In the genomic region with DNA sequence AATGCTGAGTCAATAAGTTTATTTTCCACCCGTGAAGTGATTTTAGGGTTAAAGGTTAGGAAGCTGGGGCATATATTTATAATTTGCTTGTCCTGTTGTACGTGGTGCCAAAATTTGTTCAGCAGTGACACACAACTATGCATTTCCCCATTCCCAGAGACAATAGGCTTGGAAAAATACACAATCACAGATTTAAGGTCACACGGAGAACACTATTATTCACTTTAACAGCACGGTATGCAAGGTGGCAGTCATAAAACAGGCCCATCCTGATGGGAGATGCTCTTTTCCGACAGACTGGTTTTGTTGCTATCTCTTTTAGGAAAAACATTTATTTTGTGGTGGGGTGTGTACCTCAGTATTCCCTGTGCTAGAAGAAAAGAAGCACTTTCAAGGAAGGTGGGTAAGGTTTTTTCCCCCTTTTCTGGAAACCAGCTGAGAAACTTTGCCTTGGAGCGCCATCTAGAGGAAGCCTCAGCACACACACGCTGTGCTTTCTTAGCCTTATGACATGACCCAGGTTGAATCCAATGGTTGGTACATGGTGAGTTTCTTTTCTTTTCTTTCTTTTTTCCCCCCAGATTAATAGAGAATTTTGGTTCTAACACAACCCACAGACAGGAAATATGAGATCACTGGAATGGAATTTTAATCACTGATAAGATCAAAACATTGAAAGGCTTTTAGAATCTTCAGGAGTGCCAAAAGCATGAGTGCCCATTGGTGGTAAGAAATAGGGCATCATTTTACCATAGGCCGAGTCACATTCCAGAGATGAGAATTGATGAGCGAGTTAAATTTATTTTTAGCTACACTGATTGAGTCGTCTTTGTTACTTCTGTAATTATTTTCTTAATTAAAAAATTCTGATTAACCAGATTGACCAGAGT, we compare ENCODE assay signal across 8 cellular contexts.
DNase-seq lines count a peak whose midpoint lies in the region; ATAC-seq, FAIRE-seq and TF ChIP-seq lines count a peak whose summit lies in the region.

No MANE protein-coding gene starts in this region.

- H3K4me1 ChIP-seq in mammary epithelial cell (ENCODE audit: insufficient read depth, low read length) (no peaks in the 10 kb centered on the region), kidney (ENCODE audit: control insufficient read depth in 1 of 2, insufficient read depth in 1 of 2, low read depth in 1 of 2, low read length in 2 of 2) (peaks cover 3 to 4% of the 10 kb centered on the region in 2 donors)

- H3K4me3 ChIP-seq in NB4 (ENCODE audit: low read depth, low read length) (no peak overlapping the region), mammary epithelial cell (replicated peaks in 1 of 3; ENCODE audit: insufficient read depth in 1 of 3, low read depth in 2 of 3, low read length in 3 of 3) (no peak overlapping the region), kidney (ENCODE audit: low read length in 2 of 2) (peak overlapping the region in 1 of 2 donors; percentile 16)

- in situ Hi-C loops in mammary epithelial cell (cut with MboI; ENCODE audit: low sequenced_read_pairs in 2 of 2), result loop anchor here (10.0 to 25.0 kb wide), 2 partner anchors 237 to 390 kb away; no protein-coding TSS in a partner anchor

- dilution Hi-C loops in mammary epithelial cell (cut with HindIII; ENCODE audit: low sequenced_read_pairs), result no loop called here

- H3K9ac ChIP-seq in mammary epithelial cell (ENCODE audit: insufficient read depth, low read length) (no peak overlapping the region), kidney (ENCODE audit: low read length in 2 of 2) (peak overlapping the region in 1 of 2 donors; percentile 34)

- no TSS peak for BruUV-seq in mammary epithelial cell (replicated peaks; lab: Mats Ljungman, UMichigan)

- intact Hi-C loops in mammary epithelial cell (cut with micrococcal nuclease) (loop anchor here (1.0 to 5.0 kb wide), 7 partner anchors 102 to 560 kb away; a partner anchor contains a TSS), kidney (cut with DNase I) (loop anchor here (10.0 kb wide), 1 partner anchor 390 kb away; no protein-coding TSS in a partner anchor)

- H3K9me3 ChIP-seq in mammary epithelial cell (replicated peaks; ENCODE audit: insufficient read depth, low read length) (no peaks in the 10 kb centered on the region), kidney (ENCODE audit: control insufficient read depth in 1 of 2, low read length in 2 of 2) (no peaks in the 10 kb centered on the region)

- ATAC-seq in GM18858 (IDR thresholded peaks at IDR 0.05; ENCODE audit: unreplicated experiment), result no peak

- H3K79me2 ChIP-seq in mammary epithelial cell (ENCODE audit: insufficient read depth, low read length), result no peaks in the 10 kb centered on the region

- peak; percentile 60 for DNase-seq in CD1c-positive myeloid dendritic cell (ENCODE audit: extremely low spot score)
- DNase-seq in GM20000 (ENCODE audit: low spot score), result peak; percentile 65
- peak; percentile 70 for DNase-seq in NB4 (ENCODE audit: low read depth)
- peak; percentile 24 for DNase-seq in T-helper 9 cell
- DNase-seq in mammary epithelial cell, result peak; percentile 15
- DNase-seq in kidney, result no peak
- peak; percentile 31 for DNase-seq in stimulated activated CD4-positive, alpha-beta T cell treated with anti-CD3 and anti-CD28 coated beads, Interleukin-4, amount 100 ng/mL, for 1 hour

- WGBS in mammary epithelial cell (ENCODE audit: low coverage, missing lambda C conversion rate), result 48% methylated on average over 10 of the region's 10 CpGs

- TF ChIP-seq CTCF in GM20000 (IDR thresholded peaks at IDR 0.05; ENCODE audit: extremely low read depth, missing control alignments), result peak; percentile 86
- TF ChIP-seq CTCF in NB4 (IDR thresholded peaks at IDR 0.05; ENCODE audit: low read depth, low read length), result peak; percentile 98
- peak; percentile 91 to 95 for TF ChIP-seq CTCF in mammary epithelial cell (conservative IDR thresholded peaks at IDR 0.05 in 1 of 2, IDR thresholded peaks at IDR 0.05 in 1 of 2; ENCODE audit: extremely low read depth in 1 of 2, insufficient read depth in 1 of 2, low read depth in 1 of 2, low read length in 2 of 2)
- TF ChIP-seq CTCF in kidney (IDR thresholded peaks at IDR 0.05; ENCODE audit: borderline replicate concordance, extremely low read depth, insufficient read depth), result peak; percentile 88

- H3K27ac ChIP-seq in mammary epithelial cell (ENCODE audit: insufficient read depth, low read depth, low read length) (no peak overlapping the region), kidney (ENCODE audit: low read depth in 2 of 2, low read length in 2 of 2) (no peak overlapping the region)

- CTCF ChIA-PET in mammary epithelial cell (lab: Charles Lee; ENCODE audit: low non-redundant PET), result no interaction called here

- no peak overlapping the region for H2AFZ ChIP-seq in mammary epithelial cell (ENCODE audit: low read depth, low read length)

- peaks cover 2% of the 10 kb centered on the region for H3K27me3 ChIP-seq in mammary epithelial cell (ENCODE audit: insufficient read depth, low read length)

- TF ChIP-seq POLR2A in NB4 (IDR thresholded peaks at IDR 0.05; ENCODE audit: extremely low read depth, insufficient read length), result no peak

- H4K20me1 ChIP-seq in mammary epithelial cell (ENCODE audit: insufficient read depth, low read length), result no peaks in the 10 kb centered on the region

- H3K4me2 ChIP-seq in mammary epithelial cell (ENCODE audit: insufficient read depth, low read depth, low read length), result no peak overlapping the region

- H3K36me3 ChIP-seq in mammary epithelial cell (ENCODE audit: insufficient read depth, low read length) (no peaks in the 10 kb centered on the region), kidney (ENCODE audit: control insufficient read depth in 1 of 2, insufficient read depth in 2 of 2, low read length in 2 of 2) (no peaks in the 10 kb centered on the region)

- peak; percentile 8 for FAIRE-seq in kidney (lab: Jason Lieb, UNC)
